In the genomic region with DNA sequence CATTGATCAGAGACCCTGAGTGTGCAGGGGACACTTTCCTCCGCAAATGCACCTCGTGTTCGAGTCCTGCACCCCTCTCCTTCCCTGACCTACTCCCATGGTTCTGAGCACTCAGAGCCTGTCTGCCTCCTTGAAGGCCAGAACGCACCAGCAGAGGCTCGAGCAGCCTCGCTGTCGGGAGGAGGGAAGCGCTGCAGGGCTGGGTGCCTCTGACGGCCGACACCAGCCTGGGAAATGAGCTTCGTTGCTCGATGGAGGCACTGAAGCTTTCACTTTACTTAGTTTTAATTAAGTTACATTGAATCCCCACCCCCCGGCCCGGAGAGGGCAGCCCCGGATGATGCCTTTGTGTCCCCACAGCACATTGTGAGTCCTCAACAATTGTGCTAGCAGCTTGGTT, we compare ENCODE assay signal across 8 cellular contexts.
"Had no signal": no experiment of that assay in that cellular context is flagged by ENCODE, and none has a peak within 500 bp of the region (broad histone marks: within the 10 kb centered on the region; RNA-seq: fewer than 3 reads in every experiment).

No MANE protein-coding gene starts in this region.

- H3K27ac ChIP-seq: GM23248, HL-60 had no signal

- DNase-seq: GM23248, GOT3, H7, IMR-90 had no signal

- H3K36me3 ChIP-seq: HAP-1 had no signal

- H3K9ac ChIP-seq: GM23248 had no signal

- H3K4me3 ChIP-seq: GM23248, HAP-1, K562 had no signal

- H2AFZ ChIP-seq: GM23248 had no signal

- ATAC-seq: HCT116, K562 had no signal

- H3K4me1 ChIP-seq: HAP-1 had no signal

- H3K9me3 ChIP-seq: HAP-1 had no signal

- FAIRE-seq: K562 had no signal
